22 cellular contexts compared by ENCODE assay signal in the genomic region with DNA sequence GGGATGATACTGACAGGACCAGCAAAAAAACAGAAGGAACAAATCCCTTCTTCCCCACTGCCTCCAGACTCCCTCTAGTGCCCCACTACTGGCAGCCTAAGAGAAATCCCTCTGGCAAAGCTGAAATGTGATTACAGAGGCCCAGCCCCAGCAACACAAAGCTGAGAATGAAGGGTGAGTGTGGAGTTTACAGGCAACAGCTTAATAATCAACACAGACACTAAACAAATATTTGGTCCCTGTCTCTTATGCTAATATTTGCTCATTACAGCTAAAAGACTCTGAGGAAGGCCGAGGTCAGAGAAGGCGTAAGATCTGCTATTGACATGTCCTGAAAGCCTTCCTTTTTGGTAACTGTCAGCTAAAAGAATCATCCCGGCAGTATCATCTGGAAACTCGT.
DNase-seq lines count a peak whose midpoint lies in the region; ATAC-seq and TF ChIP-seq lines count a peak whose summit lies in the region.
"Had no signal": no experiment of that assay in that cellular context is flagged by ENCODE, and none has a peak within 500 bp of the region (broad histone marks: within the 10 kb centered on the region; RNA-seq: fewer than 3 reads in every experiment).

No MANE protein-coding gene starts in this region.

- ATAC-seq in GM18909 (IDR thresholded peaks at IDR 0.05; ENCODE audit: poor library complexity, unreplicated experiment) (no peak), GM21528 (IDR thresholded peaks at IDR 0.05; ENCODE audit: low FRiP score, unreplicated experiment) (no peak)
- ATAC-seq: effector memory CD8-positive, alpha-beta T cell; natural killer cell; stimulated activated naive CD8-positive, alpha-beta T cell treated with anti-CD3 and anti-CD28 coated beads, Interleukin-15, amount 100 ng/mL, for 72 hours had no signal

- no peaks in the 10 kb centered on the region for H3K27me3 ChIP-seq in ovary
- H3K27me3 ChIP-seq: ascending aorta had no signal

- intact Hi-C loops in ovary (cut with DNase I): no loop called here

- peak; percentile 5 for DNase-seq in DMS 273 (lab: John Stamatoyannopoulos, UW; ENCODE audit: unreplicated experiment)
- DNase-seq in DMS 273 treated with DMSO at 0.1 percent for 48 hours (lab: John Stamatoyannopoulos, UW): no peak
- DNase-seq in NCI-H460 (ENCODE audit: extremely low read depth, low read depth): peak; percentile 19
- DNase-seq in fibroblast of mammary gland (ENCODE audit: low read depth): no peak
- DNase-seq in ovary: no peak
- no peak for DNase-seq in CD1c-positive myeloid dendritic cell (ENCODE audit: extremely low spot score)
- DNase-seq: 8988T; activated CD4-positive, CD25-positive, alpha-beta regulatory T cell; activated naive CD4-positive, alpha-beta T cell treated with anti-CD3 and anti-CD28 coated beads, Interleukin-2, amount 10 ng/mL, durations not matched to agents 7 days and 5 days; activated T-cell treated with anti-CD3 and anti-CD28 coated beads, Interleukin-2, amount 50 U/mL, for 48 hours; effector memory CD8-positive, alpha-beta T cell; GDM1; head of caudate nucleus; natural killer cell; NCI-H187 treated with DMSO at 0.1 percent for 48 hours; NCI-H446 treated with DMSO at 0.1 percent for 48 hours; SIG-M5; stimulated activated naive CD8-positive, alpha-beta T cell treated with anti-CD3 and anti-CD28 coated beads, Interleukin-15, amount 100 ng/mL, for 72 hours had no signal

- TF ChIP-seq EP300 in ovary (IDR thresholded peaks at IDR 0.05): no peak

- H3K36me3 ChIP-seq in ovary: no peaks in the 10 kb centered on the region
- H3K36me3 ChIP-seq: ascending aorta, HAP-1 had no signal

- no peak overlapping the region for H3K27ac ChIP-seq in ovary
- H3K27ac ChIP-seq: ascending aorta had no signal

- H3K9me3 ChIP-seq in ovary: no peaks in the 10 kb centered on the region
- H3K9me3 ChIP-seq: HAP-1 had no signal

- peak; percentile 1 for TF ChIP-seq CTCF in fibroblast of mammary gland (conservative IDR thresholded peaks at IDR 0.05; ENCODE audit: control insufficient read depth, insufficient read depth, low read depth, low read length)
- no peak for TF ChIP-seq CTCF in ovary (IDR thresholded peaks at IDR 0.05)

- peak; percentile 7 for TF ChIP-seq POLR2A in ovary (IDR thresholded peaks at IDR 0.05)

- H3K4me3 ChIP-seq in fibroblast of mammary gland (ENCODE audit: control insufficient read depth, low read depth, low read length) (no peak overlapping the region), ovary (no peak overlapping the region)
- H3K4me3 ChIP-seq: ascending aorta, HAP-1 had no signal

- H3K4me1 ChIP-seq in ovary (ENCODE audit: insufficient read depth): peaks cover 3% of the 10 kb centered on the region
- H3K4me1 ChIP-seq: ascending aorta, HAP-1 had no signal

- WGBS in ovary, 3 donors: 63 to 74% (median 65%) methylated on average over 4 of the region's 4 CpGs

Comparison
In these comparisons a context has a peak if more than half of its experiments do, and no peak if none do; other contexts are left out.
1. DNase-seq: peak in DMS 273 (single experiment) and NCI-H460 (single experiment); none in DMS 273 treated with DMSO at 0.1 percent for 48 hours (single experiment), fibroblast of mammary gland (single experiment), ovary (0 of 5) and CD1c-positive myeloid dendritic cell (single experiment).